In genomic region chrX:42988700-42989099, GRCh38 we compare ENCODE assay signal across 18 cellular contexts.
"Had no signal": no experiment of that assay in that cellular context is flagged by ENCODE, and none has a peak within 500 bp of the region (broad histone marks: within the 10 kb centered on the region; RNA-seq: fewer than 3 reads in every experiment).

No MANE protein-coding gene starts in this region.

- H3K4me1 ChIP-seq: gastroesophageal sphincter had no signal

- H3K4me3 Mint-ChIP-seq: activated CD4-positive, alpha-beta memory T cell treated with anti-CD3 and anti-CD28 coated beads for 36 hours; activated naive CD8-positive, alpha-beta T cell treated with anti-CD3 and anti-CD28 coated beads for 36 hours; naive thymus-derived CD8-positive, alpha-beta T cell; T-helper 17 cell had no signal

- H3K36me3 ChIP-seq: gastroesophageal sphincter, spleen had no signal

- H3K27ac Mint-ChIP-seq: activated CD4-positive, alpha-beta memory T cell treated with anti-CD3 and anti-CD28 coated beads for 36 hours; activated naive CD8-positive, alpha-beta T cell treated with anti-CD3 and anti-CD28 coated beads for 36 hours; naive thymus-derived CD8-positive, alpha-beta T cell; T-helper 17 cell had no signal

- DNase-seq: activated CD4-positive, alpha-beta memory T cell treated with anti-CD3 and anti-CD28 coated beads for 36 hours; activated CD4-positive, alpha-beta T cell treated with anti-CD3 and anti-CD28 coated beads for 4 hours; activated CD4-positive, CD25-positive, alpha-beta regulatory T cell; activated naive CD4-positive, alpha-beta T cell treated with Interleukin-2 at 50 U/mL for 16 hours; activated naive CD8-positive, alpha-beta T cell treated with anti-CD3 and anti-CD28 coated beads for 36 hours; activated T-cell treated with anti-CD3 and anti-CD28 coated beads, Interleukin-2, amount 50 U/mL, for 48 hours; central memory CD4-positive, alpha-beta T cell; cortex of kidney; head of caudate nucleus; islet precursor cell; left cardiac atrium; naive thymus-derived CD8-positive, alpha-beta T cell; spleen; stimulated activated CD4-positive, alpha-beta T cell treated with anti-CD3 and anti-CD28 coated beads, Interleukin-4, amount 100 ng/mL, for 1 hour; stimulated activated naive CD4-positive, alpha-beta T cell treated with Interleukin-2 at 50 U/mL for 16 hours; T-helper 17 cell had no signal

- H3K9me3 ChIP-seq: gastroesophageal sphincter, spleen had no signal

- H3K27me3 Mint-ChIP-seq: activated CD4-positive, alpha-beta memory T cell treated with anti-CD3 and anti-CD28 coated beads for 36 hours; activated naive CD8-positive, alpha-beta T cell treated with anti-CD3 and anti-CD28 coated beads for 36 hours; naive thymus-derived CD8-positive, alpha-beta T cell; T-helper 17 cell had no signal

- H3K36me3 Mint-ChIP-seq: activated CD4-positive, alpha-beta memory T cell treated with anti-CD3 and anti-CD28 coated beads for 36 hours; activated naive CD8-positive, alpha-beta T cell treated with anti-CD3 and anti-CD28 coated beads for 36 hours; naive thymus-derived CD8-positive, alpha-beta T cell had no signal

- H3K4me3 ChIP-seq: gastroesophageal sphincter, spleen had no signal

- ATAC-seq: gastroesophageal sphincter; left cardiac atrium; naive thymus-derived CD8-positive, alpha-beta T cell; T-helper 17 cell had no signal

- H3K4me1 Mint-ChIP-seq: T-helper 17 cell had no signal

- H3K27me3 ChIP-seq: gastroesophageal sphincter, spleen had no signal

- H3K9me3 Mint-ChIP-seq: activated CD4-positive, alpha-beta memory T cell treated with anti-CD3 and anti-CD28 coated beads for 36 hours; activated naive CD8-positive, alpha-beta T cell treated with anti-CD3 and anti-CD28 coated beads for 36 hours; naive thymus-derived CD8-positive, alpha-beta T cell had no signal

- H3K27ac ChIP-seq: epithelial cell of prostate, gastroesophageal sphincter had no signal
